15 cellular contexts compared by ENCODE assay signal in the genomic region with DNA sequence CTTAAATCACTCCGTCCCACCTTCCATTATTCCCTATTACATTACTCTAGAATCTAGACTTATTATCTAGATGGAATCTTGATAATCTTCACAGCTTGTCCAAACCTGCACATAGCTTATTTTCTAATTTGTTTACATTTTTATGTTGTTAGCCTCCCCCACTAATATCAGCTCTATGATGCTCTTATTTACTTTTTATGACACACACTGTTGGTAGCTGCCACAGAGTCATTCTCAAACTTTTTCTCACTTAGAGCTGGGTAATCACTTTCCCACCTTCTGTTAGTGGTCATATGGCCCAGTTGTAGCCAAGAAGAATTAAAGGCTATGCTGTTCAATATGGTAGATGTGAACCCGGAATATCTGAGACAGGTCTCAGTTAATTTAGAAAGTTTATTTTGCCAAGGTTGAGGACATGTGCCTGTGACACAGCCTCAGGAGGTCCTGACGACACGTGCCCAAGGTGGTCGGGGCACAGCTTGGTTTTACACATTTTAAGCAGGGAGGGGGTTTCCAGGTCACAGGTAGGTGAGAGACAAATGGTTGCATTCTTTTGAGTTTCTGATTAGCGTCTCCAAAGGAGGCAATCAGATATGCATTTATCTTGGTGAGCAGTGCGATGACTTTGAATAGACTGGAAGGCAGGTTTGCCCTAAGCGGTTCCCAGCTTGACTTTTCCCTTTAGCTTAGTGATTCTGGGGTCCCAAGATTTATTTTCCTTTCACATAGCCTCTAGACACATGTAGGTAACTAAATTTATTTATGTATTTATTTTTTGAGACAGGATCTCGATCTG. TPM values are rescaled to one million over a fixed set of nuclear protein-coding genes. Genes with fewer than 3 reads are reported as not detected.
A peak's percentile ranks its signal among the peaks of the same experiment; 100 is the strongest.
DNase-seq lines count a peak whose midpoint lies in the region; ATAC-seq and TF ChIP-seq lines count a peak whose summit lies in the region.
"Had no signal": no experiment of that assay in that cellular context is flagged by ENCODE, and none has a peak within 500 bp of the region (broad histone marks: within the 10 kb centered on the region; RNA-seq: fewer than 3 reads in every experiment).

No MANE protein-coding gene starts in this region.

- H3K36me3 Mint-ChIP-seq in GM23338 (ENCODE audit: low read depth) (peaks cover 7% of the 10 kb centered on the region; the same call in 2 of the 3 replicates), WTC11 (peaks cover 5% of the 10 kb centered on the region)
- H3K36me3 Mint-ChIP-seq: CD8-positive, alpha-beta memory T cell had no signal

- no peaks in the 10 kb centered on the region for H3K27me3 ChIP-seq in GM23338 (ENCODE audit: insufficient read depth)
- H3K27me3 ChIP-seq in mesendoderm (ENCODE audit: insufficient read depth, low read length, poor library complexity): no peaks in the 10 kb centered on the region
- no peaks in the 10 kb centered on the region for H3K27me3 ChIP-seq in brain microvascular endothelial cell (replicated peaks)
- H3K27me3 ChIP-seq: BLaER1 had no signal

- POLR2A ChIA-PET in WTC11 (lab: Charles Lee): interaction anchor here (1.0 kb wide), 1 partner anchor 21 kb away, joined by 4 read pairs; no protein-coding TSS in a partner anchor

- H3K23ac ChIP-seq in mesendoderm (ENCODE audit: low read length): no peak overlapping the region

- H3K36me3 ChIP-seq in GM23338 (ENCODE audit: insufficient read depth) (no peaks in the 10 kb centered on the region), mesendoderm (ENCODE audit: control insufficient read depth, insufficient read depth, low read length) (no peaks in the 10 kb centered on the region), brain microvascular endothelial cell (replicated peaks) (no peaks in the 10 kb centered on the region)
- H3K36me3 ChIP-seq: BLaER1 had no signal

- H2AK5ac ChIP-seq in mesendoderm (ENCODE audit: low read length): no peak overlapping the region

- H3K27ac ChIP-seq in GM23338 (ENCODE audit: low read depth): no peak overlapping the region
- H3K27ac ChIP-seq in mesendoderm (ENCODE audit: low read depth, low read length): peak overlapping the region; percentile 49
- no peak overlapping the region for H3K27ac ChIP-seq in brain microvascular endothelial cell
- H3K27ac ChIP-seq: 22Rv1, BLaER1 had no signal

- H3K4me3 Mint-ChIP-seq in GM23338 (no peak overlapping the region), WTC11 (no peak overlapping the region)
- H3K4me3 Mint-ChIP-seq: CD8-positive, alpha-beta memory T cell had no signal

- H3K4me2 ChIP-seq in GM23338 (peak overlapping the region; percentile 23; the same call in 1 of the 2 replicates), mesendoderm (ENCODE audit: low read length) (no peak overlapping the region)
- H3K4me2 ChIP-seq: BLaER1 had no signal

- no peak overlapping the region for H3K4ac ChIP-seq in mesendoderm (ENCODE audit: low read depth, low read length)

- no peak overlapping the region for H3K56ac ChIP-seq in mesendoderm (ENCODE audit: low read length)

- H3K4me3 ChIP-seq in GM23338 (no peak overlapping the region), epithelial cell of esophagus (ENCODE audit: low read length) (no peak overlapping the region), mesendoderm (ENCODE audit: low read length) (no peak overlapping the region), brain microvascular endothelial cell (ENCODE audit: low read depth, low read length) (no peak overlapping the region)
- H3K4me3 ChIP-seq: BLaER1 had no signal

- no peaks in the 10 kb centered on the region for H3K79me2 ChIP-seq in GM23338 (replicated peaks; ENCODE audit: insufficient read depth)
- no peaks in the 10 kb centered on the region for H3K79me2 ChIP-seq in mesendoderm (ENCODE audit: control insufficient read depth, insufficient read depth, low read length)

- DNase-seq in GM23338 (ENCODE audit: low spot score) (peak; percentile 32), WTC11 (ENCODE audit: low spot score) (no peak), epithelial cell of esophagus (ENCODE audit: low read depth) (peak; percentile 84), mesendoderm (peak; percentile 57), NCI-H2029 treated with DMSO at 0.1 percent for 48 hours (lab: John Stamatoyannopoulos, UW) (no peak), brain microvascular endothelial cell (no peak), middle frontal gyrus (ENCODE audit: extremely low spot score, low spot score) (no peak)
- DNase-seq: AML-193; Caco-2; CD8-positive, alpha-beta memory T cell; GF-D8; H7 had no signal

- peaks cover 13% of the 10 kb centered on the region for H3K4me1 Mint-ChIP-seq in GM23338
- peaks cover 15% of the 10 kb centered on the region for H3K4me1 Mint-ChIP-seq in WTC11
- H3K4me1 Mint-ChIP-seq: CD8-positive, alpha-beta memory T cell had no signal

- in situ Hi-C loops in brain microvascular endothelial cell (cut with HindIII; ENCODE audit: low pct_ligation_motif_present, low sequenced_read_pairs): no loop called here

- H3K4me1 ChIP-seq in GM23338 (ENCODE audit: insufficient read depth) (peaks cover 9% of the 10 kb centered on the region), mesendoderm (ENCODE audit: control insufficient read depth, low read depth, low read length) (peaks cover 7% of the 10 kb centered on the region)
- H3K4me1 ChIP-seq: Caco-2 had no signal

- H2BK15ac ChIP-seq in mesendoderm (replicated peaks; ENCODE audit: low read depth): no peak overlapping the region

- H3K27me3 Mint-ChIP-seq in GM23338 (ENCODE audit: insufficient read depth, low read depth, poor library complexity) (peaks cover 3% of the 10 kb centered on the region), WTC11 (ENCODE audit: low read depth) (peaks cover 3% of the 10 kb centered on the region; the same call in 1 of the 2 replicates)

- H3K27ac Mint-ChIP-seq in GM23338 (no peak overlapping the region), WTC11 (no peak overlapping the region)
- H3K27ac Mint-ChIP-seq: CD8-positive, alpha-beta memory T cell had no signal

- no peak overlapping the region for H4K5ac ChIP-seq in mesendoderm (ENCODE audit: low read length)

- H3K9ac ChIP-seq in mesendoderm (ENCODE audit: low read length): no peak overlapping the region
- H3K9ac ChIP-seq: BLaER1 had no signal

- H3K18ac ChIP-seq in mesendoderm (ENCODE audit: low read length): no peak overlapping the region

- H2AFZ ChIP-seq in GM23338: no peak overlapping the region

- H3K9me2 ChIP-seq in GM23338 (ENCODE audit: insufficient read depth): no peaks in the 10 kb centered on the region

- H3F3A ChIP-seq in GM23338 (replicated peaks; ENCODE audit: low read depth): no peaks in the 10 kb centered on the region

- TF ChIP-seq CTCF in GM23338 (conservative IDR thresholded peaks at IDR 0.05; ENCODE audit: low read depth in 2 of 2) (no peak), WTC11 (IDR thresholded peaks at IDR 0.05) (no peak), epithelial cell of esophagus (IDR thresholded peaks at IDR 0.05; ENCODE audit: insufficient read depth, low read depth, low read length, missing control alignments) (no peak), brain microvascular endothelial cell (IDR thresholded peaks at IDR 0.05; ENCODE audit: low read depth, low read length, missing control alignments) (no peak)

- ATAC-seq in GM23338 (peak; percentile 87), WTC11 (peak; percentile 74)
- ATAC-seq: HepG2 had no signal

- WGBS in mesendoderm (ENCODE audit: extremely low coverage, insufficient coverage, low lambda C conversion rate): no CpG with 5 or more reads among the region's 9 CpGs

- peaks cover 9% of the 10 kb centered on the region for H3K9me3 Mint-ChIP-seq in GM23338
- peaks cover 6% of the 10 kb centered on the region for H3K9me3 Mint-ChIP-seq in WTC11

- H3K79me1 ChIP-seq in mesendoderm (ENCODE audit: low read length): no peaks in the 10 kb centered on the region

- no peak overlapping the region for H2BK120ac ChIP-seq in mesendoderm (ENCODE audit: low read depth, low read length)

- no peak overlapping the region for H4K8ac ChIP-seq in mesendoderm (ENCODE audit: low read depth, low read length)

- H4K20me1 ChIP-seq in GM23338 (replicated peaks; ENCODE audit: insufficient read depth): no peaks in the 10 kb centered on the region
- H4K20me1 ChIP-seq: BLaER1 had no signal

- H2BK5ac ChIP-seq in mesendoderm (ENCODE audit: low read length): no peak overlapping the region

- CTCF ChIA-PET in WTC11 (lab: Charles Lee): interaction anchor here (0.7 to 0.9 kb wide), 2 partner anchors 30 to 1089 kb away, joined by 3 to 4 read pairs; no protein-coding TSS in a partner anchor

TF ChIP-seq in GM23338, 12 proteins besides CTCF, POLR2A, EP300 and RAD21 (continues in another document):
- no peak for TF ChIP-seq NANOG (IDR thresholded peaks at IDR 0.05; ENCODE audit: borderline replicate concordance)
- no peak for TF ChIP-seq ZNF114 (CRISPR knock-in tag; IDR thresholded peaks at IDR 0.05)
- 0 out of 2 replicates have a peak, but pooled peaks have one; percentile 41 for TF ChIP-seq CREB1 (CRISPR knock-in tag; IDR thresholded peaks at IDR 0.05; ENCODE audit: low read depth)
- no peak for TF ChIP-seq EZH2phosphoT487 (IDR thresholded peaks at IDR 0.05; ENCODE audit: unreplicated experiment)
- no peak for TF ChIP-seq JUNB (IDR thresholded peaks at IDR 0.05; ENCODE audit: unreplicated experiment)
- no peak for TF ChIP-seq STAT1 (IDR thresholded peaks at IDR 0.05; ENCODE audit: unreplicated experiment)
- no peak for TF ChIP-seq ZNF331 (CRISPR knock-in tag; IDR thresholded peaks at IDR 0.05; ENCODE audit: low read depth)

TF ChIP-seq in WTC11, 78 proteins besides CTCF, POLR2A, EP300 and RAD21 (continues in another document):
- TF ChIP-seq, protein P1, sequence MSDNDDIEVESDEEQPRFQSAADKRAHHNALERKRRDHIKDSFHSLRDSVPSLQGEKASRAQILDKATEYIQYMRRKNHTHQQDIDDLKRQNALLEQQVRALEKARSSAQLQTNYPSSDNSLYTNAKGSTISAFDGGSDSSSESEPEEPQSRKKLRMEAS (CRISPR knock-in tag; IDR thresholded peaks at IDR 0.05): no peak
- TF ChIP-seq, protein P2, sequence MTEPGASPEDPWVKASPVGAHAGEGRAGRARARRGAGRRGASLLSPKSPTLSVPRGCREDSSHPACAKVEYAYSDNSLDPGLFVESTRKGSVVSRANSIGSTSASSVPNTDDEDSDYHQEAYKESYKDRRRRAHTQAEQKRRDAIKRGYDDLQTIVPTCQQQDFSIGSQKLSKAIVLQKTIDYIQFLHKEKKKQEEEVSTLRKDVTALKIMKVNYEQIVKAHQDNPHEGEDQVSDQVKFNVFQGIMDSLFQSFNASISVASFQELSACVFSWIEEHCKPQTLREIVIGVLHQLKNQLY (CRISPR knock-in tag; IDR thresholded peaks at IDR 0.05): no peak
- TF ChIP-seq EMX1 (CRISPR knock-in tag; IDR thresholded peaks at IDR 0.05): no peak

RNA-seq across cellular contexts. Expression of a gene that starts 7.0 kb away (rescaled TPM):
- total RNA-seq in GM23338 (2014; rRNA removed; shearing (Covaris generic)): 73.9 and 75.3 TPM in 2 replicates
- polyA plus RNA-seq in GM23338 (2016; fragmentation: Nextera tagmentation; extraction: Ambion mirVana): 14.1 and 16.2 TPM in 2 replicates
- total RNA-seq in WTC11 (2021): 40.5 to 48.3 TPM (median 47.9 TPM) in 3 replicates
- polyA plus RNA-seq in mesendoderm (2013, experiment 1 of 2): 43.1 TPM
- 41.8 TPM for polyA plus RNA-seq in mesendoderm (2013, experiment 2 of 2)

Comparison
In these comparisons a context has a peak if more than half of its experiments do, and no peak if none do; other contexts are left out.
1. DNase-seq: peak in GM23338 (single experiment), epithelial cell of esophagus (single experiment) and mesendoderm (single experiment); none in WTC11 (single experiment), NCI-H2029 treated with DMSO at 0.1 percent for 48 hours (single experiment), brain microvascular endothelial cell (single experiment) and middle frontal gyrus (single experiment).